ENCODE assay signal across 8 cellular contexts in the genomic region with DNA sequence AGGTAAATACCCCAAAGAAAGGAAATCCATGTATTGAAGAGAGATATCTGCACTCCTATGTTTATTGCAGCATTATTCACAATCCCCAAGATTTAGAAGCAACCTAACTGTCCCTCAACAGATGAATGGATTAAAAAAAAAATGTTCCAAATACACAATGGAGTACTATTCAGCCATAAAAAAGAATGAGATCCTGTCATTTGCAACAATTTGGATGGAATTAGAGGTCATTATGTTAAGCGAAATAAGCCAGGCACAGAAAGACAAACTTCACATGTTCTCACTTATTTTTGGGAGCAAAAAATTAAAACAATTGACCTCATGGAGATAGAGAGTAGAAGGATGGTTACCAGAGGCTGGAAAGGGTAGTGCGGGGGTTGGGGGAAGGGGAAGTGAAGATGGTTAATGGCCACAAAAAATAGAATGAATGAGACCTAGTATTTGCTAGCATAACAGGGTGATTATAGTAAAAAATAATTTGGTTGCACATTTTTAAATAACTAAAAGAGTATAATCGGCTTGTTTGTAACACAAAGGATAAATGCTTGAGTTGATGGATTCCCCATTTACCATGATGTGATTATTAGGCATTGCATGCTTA. TPM values are rescaled to one million over a fixed set of nuclear protein-coding genes. Genes with fewer than 3 reads are reported as not detected.
A peak's percentile ranks its signal among the peaks of the same experiment; 100 is the strongest.
DNase-seq lines count a peak whose midpoint lies in the region; ATAC-seq, FAIRE-seq and TF ChIP-seq lines count a peak whose summit lies in the region.

No MANE protein-coding gene starts in this region.

- H3K27ac Mint-ChIP-seq in activated CD4-positive, alpha-beta T cell treated with anti-CD3 and anti-CD28 coated beads, Interleukin-2, amount 10 ng/mL, durations not matched to agents 24 days and 14 days, result no peak overlapping the region
- H3K27ac Mint-ChIP-seq in WTC11 (peak overlapping the region; percentile 95), nephron progenitor cell (no peak overlapping the region)
- no peak overlapping the region for H3K27ac Mint-ChIP-seq in stimulated activated naive B cell treated with anti-CD40 and anti-IgM and Interleukin-4, amounts not matched to agents 10 μg/mL and 1 μg/mL and 100 μg/mL, for 72 hours

- peaks cover 11% of the 10 kb centered on the region for H3K9me3 Mint-ChIP-seq in activated CD4-positive, alpha-beta T cell treated with anti-CD3 and anti-CD28 coated beads, Interleukin-2, amount 10 ng/mL, durations not matched to agents 24 days and 14 days
- H3K9me3 Mint-ChIP-seq in WTC11 (peaks cover 6% of the 10 kb centered on the region), nephron progenitor cell (peaks cover 51% of the 10 kb centered on the region)
- H3K9me3 Mint-ChIP-seq in stimulated activated naive B cell treated with anti-CD40 and anti-IgM and Interleukin-4, amounts not matched to agents 10 μg/mL and 1 μg/mL and 100 μg/mL, for 72 hours, result peaks cover 0 to 2% of the 10 kb centered on the region in 2 donors

- POLR2A ChIA-PET in WTC11 (lab: Charles Lee), result interaction anchor here (1.0 to 2.2 kb wide), 4 partner anchors 10 to 129 kb away, joined by 5 to 15 read pairs (median 6); a partner anchor contains a TSS

- H3K4me1 Mint-ChIP-seq in activated CD4-positive, alpha-beta T cell treated with anti-CD3 and anti-CD28 coated beads, Interleukin-2, amount 10 ng/mL, durations not matched to agents 24 days and 14 days, result peaks cover 11% of the 10 kb centered on the region
- H3K4me1 Mint-ChIP-seq in WTC11 (peaks cover 7% of the 10 kb centered on the region), nephron progenitor cell (peaks cover 10% of the 10 kb centered on the region)
- H3K4me1 Mint-ChIP-seq in stimulated activated naive B cell treated with anti-CD40 and anti-IgM and Interleukin-4, amounts not matched to agents 10 μg/mL and 1 μg/mL and 100 μg/mL, for 72 hours, result peaks cover 10 to 30% of the 10 kb centered on the region in 2 donors

- in situ Hi-C loops in ACHN (cut with HindIII; ENCODE audit: low pct_ligation_motif_present, low pct_unique_long_range_greater_than_20kb, low sequenced_read_pairs), result no loop called here

- H2AFZ ChIP-seq in hepatocyte, result no peak overlapping the region

- no peak for DNase-seq in activated CD4-positive, alpha-beta T cell treated with anti-CD3 and anti-CD28 coated beads, Interleukin-2, amount 10 ng/mL, durations not matched to agents 24 days and 14 days
- no peak for DNase-seq in activated CD4-positive, alpha-beta T cell treated with anti-CD3 and anti-CD28 coated beads, Interleukin-2, amount 50 U/mL, for 1 hour
- DNase-seq in WTC11 (ENCODE audit: low spot score), result no peak
- DNase-seq in hepatocyte (ENCODE audit: low spot score), result no peak
- no peak for DNase-seq in stimulated activated naive B cell treated with anti-CD40 and anti-IgM and Interleukin-4, amounts not matched to agents 10 μg/mL and 1 μg/mL and 100 μg/mL, for 72 hours
- no peak for DNase-seq in nephron progenitor cell
- DNase-seq in RCC 7860 (ENCODE audit: low spot score), result no peak
- no peak for DNase-seq in ACHN

- no peaks in the 10 kb centered on the region for H3K27me3 Mint-ChIP-seq in activated CD4-positive, alpha-beta T cell treated with anti-CD3 and anti-CD28 coated beads, Interleukin-2, amount 10 ng/mL, durations not matched to agents 24 days and 14 days
- peaks cover 7% of the 10 kb centered on the region for H3K27me3 Mint-ChIP-seq in WTC11 (ENCODE audit: low read depth)
- H3K27me3 Mint-ChIP-seq in stimulated activated naive B cell treated with anti-CD40 and anti-IgM and Interleukin-4, amounts not matched to agents 10 μg/mL and 1 μg/mL and 100 μg/mL, for 72 hours, result no peaks in the 10 kb centered on the region
- peaks cover 18% of the 10 kb centered on the region for H3K27me3 Mint-ChIP-seq in nephron progenitor cell (ENCODE audit: low read depth, poor library complexity)

- 96% methylated on average over 3 of the region's 3 CpGs for WGBS in hepatocyte (ENCODE audit: low lambda C conversion rate, missing lambda C conversion rate)

- H3K4me2 ChIP-seq in hepatocyte, result peak overlapping the region; percentile 87

- no peaks in the 10 kb centered on the region for H3K27me3 ChIP-seq in hepatocyte

- H3K9me3 ChIP-seq in hepatocyte (ENCODE audit: low read depth), result no peaks in the 10 kb centered on the region

- H4K20me1 ChIP-seq in hepatocyte (ENCODE audit: insufficient read depth, poor library complexity, severe bottlenecking), result no peaks in the 10 kb centered on the region

- peak overlapping the region; percentile 51 for H3K4me3 Mint-ChIP-seq in activated CD4-positive, alpha-beta T cell treated with anti-CD3 and anti-CD28 coated beads, Interleukin-2, amount 10 ng/mL, durations not matched to agents 24 days and 14 days
- H3K4me3 Mint-ChIP-seq in WTC11, result peak overlapping the region; percentile 76; the same call in 1 of the 2 replicates
- H3K4me3 Mint-ChIP-seq in stimulated activated naive B cell treated with anti-CD40 and anti-IgM and Interleukin-4, amounts not matched to agents 10 μg/mL and 1 μg/mL and 100 μg/mL, for 72 hours, result peak overlapping the region; percentile 27 to 95
- no peak overlapping the region for H3K4me3 Mint-ChIP-seq in nephron progenitor cell

- H3K4me1 ChIP-seq in hepatocyte (ENCODE audit: insufficient read depth), result no peaks in the 10 kb centered on the region

- H3K79me2 ChIP-seq in hepatocyte, result no peaks in the 10 kb centered on the region

- peak overlapping the region; percentile 77 for H3K27ac ChIP-seq in hepatocyte

- no peak for FAIRE-seq in RCC 7860 (lab: Jason Lieb, UNC)

- no peak overlapping the region for H3K4me3 ChIP-seq in hepatocyte

- CTCF ChIA-PET in WTC11 (lab: Charles Lee), result interaction anchor here (0.7 to 1.7 kb wide), 7 partner anchors 12 to 403 kb away, joined by 3 to 26 read pairs (median 5); a partner anchor contains a TSS

- no peaks in the 10 kb centered on the region for H3K9me2 ChIP-seq in hepatocyte (replicated peaks; ENCODE audit: insufficient read depth)

- H3K36me3 ChIP-seq in hepatocyte (replicated peaks; ENCODE audit: insufficient read depth, low read depth), result no peaks in the 10 kb centered on the region

- intact Hi-C loops in activated CD4-positive, alpha-beta T cell treated with anti-CD3 and anti-CD28 coated beads, Interleukin-2, amount 10 ng/mL, durations not matched to agents 24 days and 14 days (cut with micrococcal nuclease), result no loop called here

- no peak for ATAC-seq in WTC11
- no peak for ATAC-seq in stimulated activated naive B cell treated with anti-CD40 and anti-IgM and Interleukin-4, amounts not matched to agents 10 μg/mL and 1 μg/mL and 100 μg/mL, for 72 hours (replicated peaks)

- peaks cover 1% of the 10 kb centered on the region for H3K36me3 Mint-ChIP-seq in activated CD4-positive, alpha-beta T cell treated with anti-CD3 and anti-CD28 coated beads, Interleukin-2, amount 10 ng/mL, durations not matched to agents 24 days and 14 days (ENCODE audit: low read depth)
- no peaks in the 10 kb centered on the region for H3K36me3 Mint-ChIP-seq in WTC11
- H3K36me3 Mint-ChIP-seq in stimulated activated naive B cell treated with anti-CD40 and anti-IgM and Interleukin-4, amounts not matched to agents 10 μg/mL and 1 μg/mL and 100 μg/mL, for 72 hours, result no peaks in the 10 kb centered on the region
- H3K36me3 Mint-ChIP-seq in nephron progenitor cell (ENCODE audit: low read depth), result peaks cover 10% of the 10 kb centered on the region

- no peak for TF ChIP-seq CTCF in WTC11 (IDR thresholded peaks at IDR 0.05)
- no peak for TF ChIP-seq CTCF in hepatocyte (IDR thresholded peaks at IDR 0.05; ENCODE audit: poor library complexity)
- TF ChIP-seq CTCF in nephron progenitor cell (IDR thresholded peaks at IDR 0.05), result no peak

TF ChIP-seq in WTC11, 78 proteins besides CTCF, POLR2A, EP300 and RAD21 (continues in another document):
- TF ChIP-seq ELF4 (CRISPR knock-in tag; IDR thresholded peaks at IDR 0.05; ENCODE audit: low read depth) (no peak), NFYB (CRISPR knock-in tag; conservative IDR thresholded peaks at IDR 0.05; ENCODE audit: low read depth) (no peak), TEAD1 (CRISPR knock-in tag; IDR thresholded peaks at IDR 0.05) (no peak), TCF7 (CRISPR knock-in tag; IDR thresholded peaks at IDR 0.05; ENCODE audit: low read depth) (no peak), ZNF317 (CRISPR knock-in tag; IDR thresholded peaks at IDR 0.05; ENCODE audit: borderline replicate concordance, low read depth) (no peak), ZNF121 (CRISPR knock-in tag; IDR thresholded peaks at IDR 0.05) (no peak)
- TF ChIP-seq, protein P1, sequence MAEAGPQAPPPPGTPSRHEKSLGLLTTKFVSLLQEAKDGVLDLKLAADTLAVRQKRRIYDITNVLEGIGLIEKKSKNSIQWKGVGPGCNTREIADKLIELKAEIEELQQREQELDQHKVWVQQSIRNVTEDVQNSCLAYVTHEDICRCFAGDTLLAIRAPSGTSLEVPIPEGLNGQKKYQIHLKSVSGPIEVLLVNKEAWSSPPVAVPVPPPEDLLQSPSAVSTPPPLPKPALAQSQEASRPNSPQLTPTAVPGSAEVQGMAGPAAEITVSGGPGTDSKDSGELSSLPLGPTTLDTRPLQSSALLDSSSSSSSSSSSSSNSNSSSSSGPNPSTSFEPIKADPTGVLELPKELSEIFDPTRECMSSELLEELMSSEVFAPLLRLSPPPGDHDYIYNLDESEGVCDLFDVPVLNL (CRISPR knock-in tag; IDR thresholded peaks at IDR 0.05; ENCODE audit: borderline replicate concordance, low read depth), result no peak
- TF ChIP-seq, protein P2, sequence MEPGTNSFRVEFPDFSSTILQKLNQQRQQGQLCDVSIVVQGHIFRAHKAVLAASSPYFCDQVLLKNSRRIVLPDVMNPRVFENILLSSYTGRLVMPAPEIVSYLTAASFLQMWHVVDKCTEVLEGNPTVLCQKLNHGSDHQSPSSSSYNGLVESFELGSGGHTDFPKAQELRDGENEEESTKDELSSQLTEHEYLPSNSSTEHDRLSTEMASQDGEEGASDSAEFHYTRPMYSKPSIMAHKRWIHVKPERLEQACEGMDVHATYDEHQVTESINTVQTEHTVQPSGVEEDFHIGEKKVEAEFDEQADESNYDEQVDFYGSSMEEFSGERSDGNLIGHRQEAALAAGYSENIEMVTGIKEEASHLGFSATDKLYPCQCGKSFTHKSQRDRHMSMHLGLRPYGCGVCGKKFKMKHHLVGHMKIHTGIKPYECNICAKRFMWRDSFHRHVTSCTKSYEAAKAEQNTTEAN (CRISPR knock-in tag; IDR thresholded peaks at IDR 0.05), result no peak

RNA-seq across cellular contexts. Expression of a gene that starts 9.7 kb away (rescaled TPM):
- total RNA-seq in activated CD4-positive, alpha-beta T cell treated with anti-CD3 and anti-CD28 coated beads, Interleukin-2, amount 10 ng/mL, durations not matched to agents 24 days and 14 days, result 1.3 and 1.5 TPM in 2 replicates
- total RNA-seq in WTC11 (2021), result 3.0 to 3.8 TPM (median 3.4 TPM) in 3 replicates
- 2.2 and 4.0 TPM in 2 replicates for total RNA-seq in hepatocyte
- polyA plus RNA-seq in hepatocyte, result 0.63 and 1.0 TPM in 2 replicates

RNA-seq across cellular contexts. Expression of a gene that starts 53.5 kb away (rescaled TPM):
- total RNA-seq in activated CD4-positive, alpha-beta T cell treated with anti-CD3 and anti-CD28 coated beads, Interleukin-2, amount 10 ng/mL, durations not matched to agents 24 days and 14 days, result 4.8 and 5.7 TPM in 2 replicates
- 7.0 to 8.0 TPM (median 7.1 TPM) in 3 replicates for total RNA-seq in WTC11 (2021)
- total RNA-seq in hepatocyte, result 6.0 and 7.5 TPM in 2 replicates
- 1.9 and 3.2 TPM in 2 replicates for polyA plus RNA-seq in hepatocyte

RNA-seq across cellular contexts. Expression of a gene that starts 56.9 kb away (rescaled TPM):
- 5.6 and 7.0 TPM in 2 replicates for total RNA-seq in activated CD4-positive, alpha-beta T cell treated with anti-CD3 and anti-CD28 coated beads, Interleukin-2, amount 10 ng/mL, durations not matched to agents 24 days and 14 days
- total RNA-seq in WTC11 (2021) (8.9 to 11.1 TPM (median 10.7 TPM) in 3 replicates), hepatocyte (9.2 and 10.7 TPM in 2 replicates)
- polyA plus RNA-seq in hepatocyte, result 5.0 and 6.1 TPM in 2 replicates
